In the genomic region with DNA sequence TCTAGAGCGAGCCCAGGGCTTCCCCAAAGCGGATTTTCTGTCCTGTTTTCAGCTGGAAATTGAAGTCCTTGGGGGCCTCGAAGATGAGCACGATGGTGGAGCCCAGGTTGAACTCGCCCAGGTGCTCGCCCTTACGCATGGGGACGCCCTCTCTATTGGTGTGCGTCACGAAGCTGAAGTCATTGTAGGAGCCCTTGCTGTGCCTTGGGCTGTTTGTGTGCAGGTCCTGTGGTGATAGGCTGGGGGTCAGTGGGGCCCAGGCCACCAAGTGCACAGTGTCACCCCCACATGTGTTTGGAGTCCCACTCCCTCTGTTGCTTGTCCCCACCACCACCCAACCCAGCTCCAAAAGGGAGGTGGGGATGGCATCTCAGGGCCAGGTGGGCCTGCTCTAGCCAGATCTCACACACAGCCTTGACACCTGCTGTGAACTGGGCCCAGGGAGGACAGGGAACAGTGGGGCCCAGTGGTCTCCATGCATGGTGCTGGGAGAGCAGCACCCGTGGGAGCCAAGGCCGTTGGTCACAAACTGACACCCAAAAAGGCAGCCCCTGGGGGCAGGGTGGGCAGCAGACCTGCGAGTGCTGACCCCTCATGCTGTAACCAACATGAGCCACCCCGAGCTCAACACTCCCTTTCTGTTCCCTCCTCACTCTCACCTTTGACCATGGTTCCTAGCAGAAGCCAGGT, we compare ENCODE assay signal across 1 cellular context.
TF ChIP-seq lines count a peak whose summit lies in the region.

No MANE protein-coding gene starts in this region.

TF ChIP-seq in GM23338, 12 proteins besides CTCF, POLR2A, EP300 and RAD21:
- TF ChIP-seq, protein P1, sequence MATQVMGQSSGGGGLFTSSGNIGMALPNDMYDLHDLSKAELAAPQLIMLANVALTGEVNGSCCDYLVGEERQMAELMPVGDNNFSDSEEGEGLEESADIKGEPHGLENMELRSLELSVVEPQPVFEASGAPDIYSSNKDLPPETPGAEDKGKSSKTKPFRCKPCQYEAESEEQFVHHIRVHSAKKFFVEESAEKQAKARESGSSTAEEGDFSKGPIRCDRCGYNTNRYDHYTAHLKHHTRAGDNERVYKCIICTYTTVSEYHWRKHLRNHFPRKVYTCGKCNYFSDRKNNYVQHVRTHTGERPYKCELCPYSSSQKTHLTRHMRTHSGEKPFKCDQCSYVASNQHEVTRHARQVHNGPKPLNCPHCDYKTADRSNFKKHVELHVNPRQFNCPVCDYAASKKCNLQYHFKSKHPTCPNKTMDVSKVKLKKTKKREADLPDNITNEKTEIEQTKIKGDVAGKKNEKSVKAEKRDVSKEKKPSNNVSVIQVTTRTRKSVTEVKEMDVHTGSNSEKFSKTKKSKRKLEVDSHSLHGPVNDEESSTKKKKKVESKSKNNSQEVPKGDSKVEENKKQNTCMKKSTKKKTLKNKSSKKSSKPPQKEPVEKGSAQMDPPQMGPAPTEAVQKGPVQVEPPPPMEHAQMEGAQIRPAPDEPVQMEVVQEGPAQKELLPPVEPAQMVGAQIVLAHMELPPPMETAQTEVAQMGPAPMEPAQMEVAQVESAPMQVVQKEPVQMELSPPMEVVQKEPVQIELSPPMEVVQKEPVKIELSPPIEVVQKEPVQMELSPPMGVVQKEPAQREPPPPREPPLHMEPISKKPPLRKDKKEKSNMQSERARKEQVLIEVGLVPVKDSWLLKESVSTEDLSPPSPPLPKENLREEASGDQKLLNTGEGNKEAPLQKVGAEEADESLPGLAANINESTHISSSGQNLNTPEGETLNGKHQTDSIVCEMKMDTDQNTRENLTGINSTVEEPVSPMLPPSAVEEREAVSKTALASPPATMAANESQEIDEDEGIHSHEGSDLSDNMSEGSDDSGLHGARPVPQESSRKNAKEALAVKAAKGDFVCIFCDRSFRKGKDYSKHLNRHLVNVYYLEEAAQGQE (IDR thresholded peaks at IDR 0.05; ENCODE audit: unreplicated experiment): no peak
